ENCODE assay signal across 1 cellular context in the genomic region with DNA sequence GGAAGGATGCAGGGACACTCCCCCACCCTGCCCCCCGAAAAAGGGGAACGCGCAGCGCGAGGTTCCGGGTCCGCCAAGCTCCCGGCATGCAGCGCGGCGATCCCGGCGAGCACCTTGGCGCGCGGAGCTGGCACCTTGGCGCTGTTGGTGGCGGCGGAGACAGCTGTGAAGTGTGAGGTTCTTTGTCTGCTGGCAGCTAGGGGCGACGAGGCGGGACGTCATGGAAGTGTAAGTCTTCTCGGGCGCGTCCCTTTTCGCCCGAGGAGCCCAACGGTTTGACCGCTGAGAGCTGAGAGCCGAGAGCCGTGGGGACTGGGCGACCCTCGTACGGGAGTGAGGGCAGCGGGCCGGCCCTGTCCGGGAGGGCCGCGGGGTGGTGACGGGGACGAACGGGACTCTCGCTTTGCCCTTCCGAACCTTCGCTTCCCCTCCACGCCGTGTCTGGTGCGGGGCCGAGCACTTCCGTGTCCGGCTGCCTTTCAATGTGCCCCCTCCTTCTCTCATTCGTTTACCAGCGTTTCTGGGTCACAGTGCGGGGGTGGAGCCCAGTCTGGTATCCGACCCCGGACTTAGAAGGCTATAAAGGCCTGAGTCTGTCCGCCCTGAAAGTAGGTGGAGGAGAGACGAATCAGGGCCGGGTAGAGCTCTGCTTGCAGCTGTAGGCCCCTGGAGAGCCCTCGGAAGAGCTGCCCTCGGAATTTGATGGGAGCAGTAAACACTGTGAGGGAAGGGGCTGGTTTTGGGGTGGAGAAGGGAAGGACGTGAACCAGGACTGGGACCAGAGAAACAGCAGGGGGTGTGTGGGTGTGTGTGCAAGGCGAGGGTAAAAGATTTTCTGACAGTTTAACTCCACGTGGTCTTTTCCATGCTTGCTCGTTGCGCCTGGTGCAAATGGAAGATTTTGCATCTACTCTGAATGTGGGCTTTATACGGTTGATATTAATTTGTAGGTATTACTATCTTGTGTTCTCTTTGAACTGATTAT.
A peak's percentile ranks its signal among the peaks of the same experiment; 100 is the strongest.
TF ChIP-seq lines count a peak whose summit lies in the region.

A gene (plus strand): TSS at position 105 of the 985 bp plus-strand sequence. CDS start 116 bp downstream, at position 221.

TF ChIP-seq in K562, 482 proteins besides CTCF, POLR2A, EP300 and RAD21 (continued from another document and continues in another):
- TF ChIP-seq, protein P1, sequence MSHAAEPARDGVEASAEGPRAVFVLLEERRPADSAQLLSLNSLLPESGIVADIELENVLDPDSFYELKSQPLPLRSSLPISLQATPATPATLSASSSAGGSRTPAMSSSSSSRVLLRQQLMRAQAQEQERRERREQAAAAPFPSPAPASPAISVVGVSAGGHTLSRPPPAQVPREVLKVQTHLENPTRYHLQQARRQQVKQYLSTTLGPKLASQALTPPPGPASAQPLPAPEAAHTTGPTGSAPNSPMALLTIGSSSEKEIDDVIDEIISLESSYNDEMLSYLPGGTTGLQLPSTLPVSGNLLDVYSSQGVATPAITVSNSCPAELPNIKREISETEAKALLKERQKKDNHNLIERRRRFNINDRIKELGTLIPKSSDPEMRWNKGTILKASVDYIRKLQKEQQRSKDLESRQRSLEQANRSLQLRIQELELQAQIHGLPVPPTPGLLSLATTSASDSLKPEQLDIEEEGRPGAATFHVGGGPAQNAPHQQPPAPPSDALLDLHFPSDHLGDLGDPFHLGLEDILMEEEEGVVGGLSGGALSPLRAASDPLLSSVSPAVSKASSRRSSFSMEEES (CRISPR knock-in tag; IDR thresholded peaks at IDR 0.05): no peak
- TF ChIP-seq CSDE1 (IDR thresholded peaks at IDR 0.05) (no peak), ZNF12 (CRISPR knock-in tag; IDR thresholded peaks at IDR 0.05) (0 out of 2 replicates have a peak, but pooled peaks have one; percentile 10), FOS (IDR thresholded peaks at IDR 0.05; ENCODE audit: extremely low read depth, insufficient read length) (no peak), NRF1 (conservative IDR thresholded peaks at IDR 0.05 in 1 of 2, IDR thresholded peaks at IDR 0.05 in 1 of 2) (peak; percentile 55 to 68), FOXJ2 (tag; IDR thresholded peaks at IDR 0.05) (0 out of 2 replicates have a peak, but pooled peaks have one; percentile 60), MAFG (tag; conservative IDR thresholded peaks at IDR 0.05) (no peak), ZNF165 (CRISPR knock-in tag; IDR thresholded peaks at IDR 0.05; ENCODE audit: borderline replicate concordance) (no peak), MYNN (IDR thresholded peaks at IDR 0.05) (no peak; the same call in 1 of the 2 replicates), MYNN (CRISPR knock-in tag; IDR thresholded peaks at IDR 0.05) (no peak), TSC22D4 (tag; IDR thresholded peaks at IDR 0.05) (no peak), NFYB (IDR thresholded peaks at IDR 0.05; ENCODE audit: extremely low read depth, insufficient read length) (no peak), ESRRB (CRISPR knock-in tag; IDR thresholded peaks at IDR 0.05; ENCODE audit: borderline replicate concordance) (no peak), NCOA2 (IDR thresholded peaks at IDR 0.05; ENCODE audit: partially characterized antibody in 2 of 2) (no peak), ZNF77 (CRISPR knock-in tag; IDR thresholded peaks at IDR 0.05) (no peak; the same call in 1 of the 2 replicates), HDAC2 (IDR thresholded peaks at IDR 0.05) (peak; percentile 88), GABPB1 (CRISPR knock-in tag; IDR thresholded peaks at IDR 0.05) (peak; percentile 79; the same call in 1 of the 2 replicates), ZBTB8A (IDR thresholded peaks at IDR 0.05; ENCODE audit: partially characterized antibody) (no peak), SRSF1 (IDR thresholded peaks at IDR 0.05; ENCODE audit: low read depth, low read length) (no peak; the same call in 1 of the 2 replicates), PTBP1 (IDR thresholded peaks at IDR 0.05; ENCODE audit: low read depth, low read length) (no peak), ILK (tag; IDR thresholded peaks at IDR 0.05; ENCODE audit: borderline replicate concordance, low read depth) (no peak), ZNF175 (CRISPR knock-in tag; IDR thresholded peaks at IDR 0.05; ENCODE audit: low read depth) (0 out of 2 replicates have a peak, but pooled peaks have one; percentile 54), CBX3 (IDR thresholded peaks at IDR 0.05; ENCODE audit: borderline replicate concordance in 1 of 2, low read length in 2 of 2) (peak in 1 of 2 experiments; percentile 21; a peak in 1 of 3 replicates), SREBF1 (IDR thresholded peaks at IDR 0.05; ENCODE audit: borderline replicate concordance, low read depth, low read length) (no peak), CHD2 (IDR thresholded peaks at IDR 0.05; ENCODE audit: low read depth, low read length) (0 out of 2 replicates have a peak, but pooled peaks have one; percentile 9), STAG1 (CRISPR knock-in tag; IDR thresholded peaks at IDR 0.05; ENCODE audit: borderline replicate concordance) (no peak), TEAD4 (IDR thresholded peaks at IDR 0.05; ENCODE audit: low read length) (peak; percentile 49; the same call in 1 of the 2 replicates), TEAD4 (CRISPR knock-in tag; IDR thresholded peaks at IDR 0.05; ENCODE audit: borderline replicate concordance) (no peak), SP2 (IDR thresholded peaks at IDR 0.05; ENCODE audit: extremely low read depth, low read depth, low read length, poor library complexity, severe bottlenecking) (no peak), ZNF436 (CRISPR knock-in tag; IDR thresholded peaks at IDR 0.05) (no peak), CEBPB (tag; IDR thresholded peaks at IDR 0.05) (no peak)
- TF ChIP-seq, protein P2, sequence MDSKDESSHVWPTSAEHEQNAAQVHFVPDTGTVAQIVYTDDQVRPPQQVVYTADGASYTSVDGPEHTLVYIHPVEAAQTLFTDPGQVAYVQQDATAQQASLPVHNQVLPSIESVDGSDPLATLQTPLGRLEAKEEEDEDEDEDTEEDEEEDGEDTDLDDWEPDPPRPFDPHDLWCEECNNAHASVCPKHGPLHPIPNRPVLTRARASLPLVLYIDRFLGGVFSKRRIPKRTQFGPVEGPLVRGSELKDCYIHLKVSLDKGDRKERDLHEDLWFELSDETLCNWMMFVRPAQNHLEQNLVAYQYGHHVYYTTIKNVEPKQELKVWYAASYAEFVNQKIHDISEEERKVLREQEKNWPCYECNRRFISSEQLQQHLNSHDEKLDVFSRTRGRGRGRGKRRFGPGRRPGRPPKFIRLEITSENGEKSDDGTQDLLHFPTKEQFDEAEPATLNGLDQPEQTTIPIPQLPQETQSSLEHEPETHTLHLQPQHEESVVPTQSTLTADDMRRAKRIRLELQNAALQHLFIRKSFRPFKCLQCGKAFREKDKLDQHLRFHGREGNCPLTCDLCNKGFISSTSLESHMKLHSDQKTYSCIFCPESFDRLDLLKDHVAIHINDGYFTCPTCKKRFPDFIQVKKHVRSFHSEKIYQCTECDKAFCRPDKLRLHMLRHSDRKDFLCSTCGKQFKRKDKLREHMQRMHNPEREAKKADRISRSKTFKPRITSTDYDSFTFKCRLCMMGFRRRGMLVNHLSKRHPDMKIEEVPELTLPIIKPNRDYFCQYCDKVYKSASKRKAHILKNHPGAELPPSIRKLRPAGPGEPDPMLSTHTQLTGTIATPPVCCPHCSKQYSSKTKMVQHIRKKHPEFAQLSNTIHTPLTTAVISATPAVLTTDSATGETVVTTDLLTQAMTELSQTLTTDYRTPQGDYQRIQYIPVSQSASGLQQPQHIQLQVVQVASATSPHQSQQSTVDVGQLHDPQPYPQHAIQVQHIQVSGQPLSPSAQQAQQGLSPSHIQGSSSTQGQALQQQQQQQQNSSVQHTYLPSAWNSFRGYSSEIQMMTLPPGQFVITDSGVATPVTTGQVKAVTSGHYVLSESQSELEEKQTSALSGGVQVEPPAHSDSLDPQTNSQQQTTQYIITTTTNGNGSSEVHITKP (IDR thresholded peaks at IDR 0.05; ENCODE audit: partially characterized antibody): peak; percentile 52
- TF ChIP-seq, protein P3, sequence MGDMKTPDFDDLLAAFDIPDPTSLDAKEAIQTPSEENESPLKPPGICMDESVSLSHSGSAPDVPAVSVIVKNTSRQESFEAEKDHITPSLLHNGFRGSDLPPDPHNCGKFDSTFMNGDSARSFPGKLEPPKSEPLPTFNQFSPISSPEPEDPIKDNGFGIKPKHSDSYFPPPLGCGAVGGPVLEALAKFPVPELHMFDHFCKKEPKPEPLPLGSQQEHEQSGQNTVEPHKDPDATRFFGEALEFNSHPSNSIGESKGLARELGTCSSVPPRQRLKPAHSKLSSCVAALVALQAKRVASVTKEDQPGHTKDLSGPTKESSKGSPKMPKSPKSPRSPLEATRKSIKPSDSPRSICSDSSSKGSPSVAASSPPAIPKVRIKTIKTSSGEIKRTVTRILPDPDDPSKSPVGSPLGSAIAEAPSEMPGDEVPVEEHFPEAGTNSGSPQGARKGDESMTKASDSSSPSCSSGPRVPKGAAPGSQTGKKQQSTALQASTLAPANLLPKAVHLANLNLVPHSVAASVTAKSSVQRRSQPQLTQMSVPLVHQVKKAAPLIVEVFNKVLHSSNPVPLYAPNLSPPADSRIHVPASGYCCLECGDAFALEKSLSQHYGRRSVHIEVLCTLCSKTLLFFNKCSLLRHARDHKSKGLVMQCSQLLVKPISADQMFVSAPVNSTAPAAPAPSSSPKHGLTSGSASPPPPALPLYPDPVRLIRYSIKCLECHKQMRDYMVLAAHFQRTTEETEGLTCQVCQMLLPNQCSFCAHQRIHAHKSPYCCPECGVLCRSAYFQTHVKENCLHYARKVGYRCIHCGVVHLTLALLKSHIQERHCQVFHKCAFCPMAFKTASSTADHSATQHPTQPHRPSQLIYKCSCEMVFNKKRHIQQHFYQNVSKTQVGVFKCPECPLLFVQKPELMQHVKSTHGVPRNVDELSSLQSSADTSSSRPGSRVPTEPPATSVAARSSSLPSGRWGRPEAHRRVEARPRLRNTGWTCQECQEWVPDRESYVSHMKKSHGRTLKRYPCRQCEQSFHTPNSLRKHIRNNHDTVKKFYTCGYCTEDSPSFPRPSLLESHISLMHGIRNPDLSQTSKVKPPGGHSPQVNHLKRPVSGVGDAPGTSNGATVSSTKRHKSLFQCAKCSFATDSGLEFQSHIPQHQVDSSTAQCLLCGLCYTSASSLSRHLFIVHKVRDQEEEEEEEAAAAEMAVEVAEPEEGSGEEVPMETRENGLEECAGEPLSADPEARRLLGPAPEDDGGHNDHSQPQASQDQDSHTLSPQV (IDR thresholded peaks at IDR 0.05): peak; percentile 88
- TF ChIP-seq, protein P4, sequence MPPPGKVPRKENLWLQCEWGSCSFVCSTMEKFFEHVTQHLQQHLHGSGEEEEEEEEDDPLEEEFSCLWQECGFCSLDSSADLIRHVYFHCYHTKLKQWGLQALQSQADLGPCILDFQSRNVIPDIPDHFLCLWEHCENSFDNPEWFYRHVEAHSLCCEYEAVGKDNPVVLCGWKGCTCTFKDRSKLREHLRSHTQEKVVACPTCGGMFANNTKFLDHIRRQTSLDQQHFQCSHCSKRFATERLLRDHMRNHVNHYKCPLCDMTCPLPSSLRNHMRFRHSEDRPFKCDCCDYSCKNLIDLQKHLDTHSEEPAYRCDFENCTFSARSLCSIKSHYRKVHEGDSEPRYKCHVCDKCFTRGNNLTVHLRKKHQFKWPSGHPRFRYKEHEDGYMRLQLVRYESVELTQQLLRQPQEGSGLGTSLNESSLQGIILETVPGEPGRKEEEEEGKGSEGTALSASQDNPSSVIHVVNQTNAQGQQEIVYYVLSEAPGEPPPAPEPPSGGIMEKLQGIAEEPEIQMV (tag; conservative IDR thresholded peaks at IDR 0.05; ENCODE audit: low read depth): no peak
- TF ChIP-seq, protein P5, sequence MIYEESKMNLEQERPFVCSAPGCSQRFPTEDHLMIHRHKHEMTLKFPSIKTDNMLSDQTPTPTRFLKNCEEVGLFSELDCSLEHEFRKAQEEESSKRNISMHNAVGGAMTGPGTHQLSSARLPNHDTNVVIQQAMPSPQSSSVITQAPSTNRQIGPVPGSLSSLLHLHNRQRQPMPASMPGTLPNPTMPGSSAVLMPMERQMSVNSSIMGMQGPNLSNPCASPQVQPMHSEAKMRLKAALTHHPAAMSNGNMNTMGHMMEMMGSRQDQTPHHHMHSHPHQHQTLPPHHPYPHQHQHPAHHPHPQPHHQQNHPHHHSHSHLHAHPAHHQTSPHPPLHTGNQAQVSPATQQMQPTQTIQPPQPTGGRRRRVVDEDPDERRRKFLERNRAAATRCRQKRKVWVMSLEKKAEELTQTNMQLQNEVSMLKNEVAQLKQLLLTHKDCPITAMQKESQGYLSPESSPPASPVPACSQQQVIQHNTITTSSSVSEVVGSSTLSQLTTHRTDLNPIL (CRISPR knock-in tag; IDR thresholded peaks at IDR 0.05): no peak
- TF ChIP-seq, protein P6, sequence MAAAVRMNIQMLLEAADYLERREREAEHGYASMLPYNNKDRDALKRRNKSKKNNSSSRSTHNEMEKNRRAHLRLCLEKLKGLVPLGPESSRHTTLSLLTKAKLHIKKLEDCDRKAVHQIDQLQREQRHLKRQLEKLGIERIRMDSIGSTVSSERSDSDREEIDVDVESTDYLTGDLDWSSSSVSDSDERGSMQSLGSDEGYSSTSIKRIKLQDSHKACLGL (CRISPR knock-in tag; IDR thresholded peaks at IDR 0.05; ENCODE audit: borderline replicate concordance, poor library complexity, severe bottlenecking): peak; percentile 89
- TF ChIP-seq, protein P7, sequence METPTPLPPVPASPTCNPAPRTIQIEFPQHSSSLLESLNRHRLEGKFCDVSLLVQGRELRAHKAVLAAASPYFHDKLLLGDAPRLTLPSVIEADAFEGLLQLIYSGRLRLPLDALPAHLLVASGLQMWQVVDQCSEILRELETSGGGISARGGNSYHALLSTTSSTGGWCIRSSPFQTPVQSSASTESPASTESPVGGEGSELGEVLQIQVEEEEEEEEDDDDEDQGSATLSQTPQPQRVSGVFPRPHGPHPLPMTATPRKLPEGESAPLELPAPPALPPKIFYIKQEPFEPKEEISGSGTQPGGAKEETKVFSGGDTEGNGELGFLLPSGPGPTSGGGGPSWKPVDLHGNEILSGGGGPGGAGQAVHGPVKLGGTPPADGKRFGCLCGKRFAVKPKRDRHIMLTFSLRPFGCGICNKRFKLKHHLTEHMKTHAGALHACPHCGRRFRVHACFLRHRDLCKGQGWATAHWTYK (CRISPR knock-in tag; IDR thresholded peaks at IDR 0.05): peak; percentile 90
- TF ChIP-seq, protein P8, sequence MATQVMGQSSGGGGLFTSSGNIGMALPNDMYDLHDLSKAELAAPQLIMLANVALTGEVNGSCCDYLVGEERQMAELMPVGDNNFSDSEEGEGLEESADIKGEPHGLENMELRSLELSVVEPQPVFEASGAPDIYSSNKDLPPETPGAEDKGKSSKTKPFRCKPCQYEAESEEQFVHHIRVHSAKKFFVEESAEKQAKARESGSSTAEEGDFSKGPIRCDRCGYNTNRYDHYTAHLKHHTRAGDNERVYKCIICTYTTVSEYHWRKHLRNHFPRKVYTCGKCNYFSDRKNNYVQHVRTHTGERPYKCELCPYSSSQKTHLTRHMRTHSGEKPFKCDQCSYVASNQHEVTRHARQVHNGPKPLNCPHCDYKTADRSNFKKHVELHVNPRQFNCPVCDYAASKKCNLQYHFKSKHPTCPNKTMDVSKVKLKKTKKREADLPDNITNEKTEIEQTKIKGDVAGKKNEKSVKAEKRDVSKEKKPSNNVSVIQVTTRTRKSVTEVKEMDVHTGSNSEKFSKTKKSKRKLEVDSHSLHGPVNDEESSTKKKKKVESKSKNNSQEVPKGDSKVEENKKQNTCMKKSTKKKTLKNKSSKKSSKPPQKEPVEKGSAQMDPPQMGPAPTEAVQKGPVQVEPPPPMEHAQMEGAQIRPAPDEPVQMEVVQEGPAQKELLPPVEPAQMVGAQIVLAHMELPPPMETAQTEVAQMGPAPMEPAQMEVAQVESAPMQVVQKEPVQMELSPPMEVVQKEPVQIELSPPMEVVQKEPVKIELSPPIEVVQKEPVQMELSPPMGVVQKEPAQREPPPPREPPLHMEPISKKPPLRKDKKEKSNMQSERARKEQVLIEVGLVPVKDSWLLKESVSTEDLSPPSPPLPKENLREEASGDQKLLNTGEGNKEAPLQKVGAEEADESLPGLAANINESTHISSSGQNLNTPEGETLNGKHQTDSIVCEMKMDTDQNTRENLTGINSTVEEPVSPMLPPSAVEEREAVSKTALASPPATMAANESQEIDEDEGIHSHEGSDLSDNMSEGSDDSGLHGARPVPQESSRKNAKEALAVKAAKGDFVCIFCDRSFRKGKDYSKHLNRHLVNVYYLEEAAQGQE (CRISPR knock-in tag; IDR thresholded peaks at IDR 0.05; ENCODE audit: low read depth): peak; percentile 51; the same call in 1 of the 2 replicates
